In the genomic region with DNA sequence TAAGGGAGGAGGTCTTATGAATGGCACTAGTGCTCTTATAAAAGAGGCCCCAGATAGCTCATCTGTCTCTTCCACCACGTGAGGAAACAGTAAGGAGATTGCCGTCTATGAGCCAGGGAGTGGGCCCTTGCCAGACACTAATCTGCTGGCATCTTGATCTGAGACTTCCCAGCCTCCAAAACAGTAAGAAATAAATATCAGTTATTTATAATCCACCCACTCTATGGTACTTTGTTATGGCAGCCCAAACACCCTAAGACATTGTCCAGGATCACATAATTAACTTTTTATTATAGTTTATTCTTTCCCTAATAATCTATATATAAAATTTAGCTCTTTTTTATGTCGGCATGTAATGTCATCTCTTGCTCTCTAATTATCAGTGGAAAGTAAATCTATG, we compare ENCODE assay signal across 8 cellular contexts.
"Had no signal": no experiment of that assay in that cellular context is flagged by ENCODE, and none has a peak within 500 bp of the region (broad histone marks: within the 10 kb centered on the region; RNA-seq: fewer than 3 reads in every experiment).

No MANE protein-coding gene starts in this region.

- H2AFZ ChIP-seq: GM23338 had no signal

- DNase-seq: H9, HCEC 1CT, IMR-90, KBM-7 had no signal

- H3K27ac Mint-ChIP-seq: GM23338, H9 had no signal

- ATAC-seq: GM23338 had no signal

- FAIRE-seq: H1, H54, HTR-8/SVneo had no signal

- H3K4me1 Mint-ChIP-seq: GM23338 had no signal

- H3K4me3 ChIP-seq: GM23338 had no signal

- H3K4me2 ChIP-seq: GM23338 had no signal

- H3K4me3 Mint-ChIP-seq: GM23338, H9 had no signal
